In the genomic region with DNA sequence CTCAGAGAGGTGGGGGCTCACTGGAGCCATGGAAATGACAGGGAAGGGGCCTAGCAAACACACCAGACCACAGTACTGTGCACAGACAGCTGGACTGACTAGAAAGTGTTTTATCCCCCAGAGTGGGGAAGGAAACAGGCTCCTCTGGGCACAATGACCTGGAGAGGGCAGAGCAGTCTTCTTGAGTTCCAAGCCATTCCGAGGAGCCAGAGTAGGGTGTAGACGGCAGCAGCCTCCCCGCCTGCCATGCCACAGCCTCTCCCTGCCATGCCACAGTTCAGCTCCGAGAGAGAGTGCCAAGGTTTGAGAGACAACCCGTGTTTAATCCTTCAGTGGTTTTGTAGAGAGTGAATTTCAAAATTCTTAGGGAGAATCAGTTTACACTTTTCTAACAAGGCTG, we compare ENCODE assay signal across 2 cellular contexts.
TF ChIP-seq lines count a peak whose summit lies in the region.

No MANE protein-coding gene starts in this region.

TF ChIP-seq in SK-N-SH treated with all-trans-retinoic acid at 6 μM for 48 hours, 23 proteins besides CTCF, POLR2A, EP300 and RAD21 (continued from another document):
- TF ChIP-seq, protein P1, sequence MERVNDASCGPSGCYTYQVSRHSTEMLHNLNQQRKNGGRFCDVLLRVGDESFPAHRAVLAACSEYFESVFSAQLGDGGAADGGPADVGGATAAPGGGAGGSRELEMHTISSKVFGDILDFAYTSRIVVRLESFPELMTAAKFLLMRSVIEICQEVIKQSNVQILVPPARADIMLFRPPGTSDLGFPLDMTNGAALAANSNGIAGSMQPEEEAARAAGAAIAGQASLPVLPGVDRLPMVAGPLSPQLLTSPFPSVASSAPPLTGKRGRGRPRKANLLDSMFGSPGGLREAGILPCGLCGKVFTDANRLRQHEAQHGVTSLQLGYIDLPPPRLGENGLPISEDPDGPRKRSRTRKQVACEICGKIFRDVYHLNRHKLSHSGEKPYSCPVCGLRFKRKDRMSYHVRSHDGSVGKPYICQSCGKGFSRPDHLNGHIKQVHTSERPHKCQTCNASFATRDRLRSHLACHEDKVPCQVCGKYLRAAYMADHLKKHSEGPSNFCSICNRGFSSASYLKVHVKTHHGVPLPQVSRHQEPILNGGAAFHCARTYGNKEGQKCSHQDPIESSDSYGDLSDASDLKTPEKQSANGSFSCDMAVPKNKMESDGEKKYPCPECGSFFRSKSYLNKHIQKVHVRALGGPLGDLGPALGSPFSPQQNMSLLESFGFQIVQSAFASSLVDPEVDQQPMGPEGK (CRISPR knock-in tag; IDR thresholded peaks at IDR 0.05; ENCODE audit: borderline replicate concordance) = no peak
- TF ChIP-seq, protein P2, sequence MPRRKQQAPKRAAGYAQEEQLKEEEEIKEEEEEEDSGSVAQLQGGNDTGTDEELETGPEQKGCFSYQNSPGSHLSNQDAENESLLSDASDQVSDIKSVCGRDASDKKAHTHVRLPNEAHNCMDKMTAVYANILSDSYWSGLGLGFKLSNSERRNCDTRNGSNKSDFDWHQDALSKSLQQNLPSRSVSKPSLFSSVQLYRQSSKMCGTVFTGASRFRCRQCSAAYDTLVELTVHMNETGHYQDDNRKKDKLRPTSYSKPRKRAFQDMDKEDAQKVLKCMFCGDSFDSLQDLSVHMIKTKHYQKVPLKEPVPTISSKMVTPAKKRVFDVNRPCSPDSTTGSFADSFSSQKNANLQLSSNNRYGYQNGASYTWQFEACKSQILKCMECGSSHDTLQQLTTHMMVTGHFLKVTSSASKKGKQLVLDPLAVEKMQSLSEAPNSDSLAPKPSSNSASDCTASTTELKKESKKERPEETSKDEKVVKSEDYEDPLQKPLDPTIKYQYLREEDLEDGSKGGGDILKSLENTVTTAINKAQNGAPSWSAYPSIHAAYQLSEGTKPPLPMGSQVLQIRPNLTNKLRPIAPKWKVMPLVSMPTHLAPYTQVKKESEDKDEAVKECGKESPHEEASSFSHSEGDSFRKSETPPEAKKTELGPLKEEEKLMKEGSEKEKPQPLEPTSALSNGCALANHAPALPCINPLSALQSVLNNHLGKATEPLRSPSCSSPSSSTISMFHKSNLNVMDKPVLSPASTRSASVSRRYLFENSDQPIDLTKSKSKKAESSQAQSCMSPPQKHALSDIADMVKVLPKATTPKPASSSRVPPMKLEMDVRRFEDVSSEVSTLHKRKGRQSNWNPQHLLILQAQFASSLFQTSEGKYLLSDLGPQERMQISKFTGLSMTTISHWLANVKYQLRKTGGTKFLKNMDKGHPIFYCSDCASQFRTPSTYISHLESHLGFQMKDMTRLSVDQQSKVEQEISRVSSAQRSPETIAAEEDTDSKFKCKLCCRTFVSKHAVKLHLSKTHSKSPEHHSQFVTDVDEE (CRISPR knock-in tag; IDR thresholded peaks at IDR 0.05) = no peak
- TF ChIP-seq CSDC2 (CRISPR knock-in tag; IDR thresholded peaks at IDR 0.05) (no peak), ZFP30 (CRISPR knock-in tag; IDR thresholded peaks at IDR 0.05) (no peak), OSR1 (CRISPR knock-in tag; IDR thresholded peaks at IDR 0.05) (no peak), SNAI2 (CRISPR knock-in tag; IDR thresholded peaks at IDR 0.05) (no peak), ZNF565 (CRISPR knock-in tag; conservative IDR thresholded peaks at IDR 0.05; ENCODE audit: low read depth) (no peak), ESRRG (CRISPR knock-in tag; IDR thresholded peaks at IDR 0.05) (no peak)
- TF ChIP-seq, protein P3, sequence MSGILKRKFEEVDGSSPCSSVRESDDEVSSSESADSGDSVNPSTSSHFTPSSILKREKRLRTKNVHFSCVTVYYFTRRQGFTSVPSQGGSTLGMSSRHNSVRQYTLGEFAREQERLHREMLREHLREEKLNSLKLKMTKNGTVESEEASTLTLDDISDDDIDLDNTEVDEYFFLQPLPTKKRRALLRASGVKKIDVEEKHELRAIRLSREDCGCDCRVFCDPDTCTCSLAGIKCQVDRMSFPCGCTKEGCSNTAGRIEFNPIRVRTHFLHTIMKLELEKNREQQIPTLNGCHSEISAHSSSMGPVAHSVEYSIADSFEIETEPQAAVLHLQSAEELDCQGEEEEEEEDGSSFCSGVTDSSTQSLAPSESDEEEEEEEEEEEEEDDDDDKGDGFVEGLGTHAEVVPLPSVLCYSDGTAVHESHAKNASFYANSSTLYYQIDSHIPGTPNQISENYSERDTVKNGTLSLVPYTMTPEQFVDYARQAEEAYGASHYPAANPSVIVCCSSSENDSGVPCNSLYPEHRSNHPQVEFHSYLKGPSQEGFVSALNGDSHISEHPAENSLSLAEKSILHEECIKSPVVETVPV (CRISPR knock-in tag; IDR thresholded peaks at IDR 0.05) = no peak
- TF ChIP-seq, protein P4, sequence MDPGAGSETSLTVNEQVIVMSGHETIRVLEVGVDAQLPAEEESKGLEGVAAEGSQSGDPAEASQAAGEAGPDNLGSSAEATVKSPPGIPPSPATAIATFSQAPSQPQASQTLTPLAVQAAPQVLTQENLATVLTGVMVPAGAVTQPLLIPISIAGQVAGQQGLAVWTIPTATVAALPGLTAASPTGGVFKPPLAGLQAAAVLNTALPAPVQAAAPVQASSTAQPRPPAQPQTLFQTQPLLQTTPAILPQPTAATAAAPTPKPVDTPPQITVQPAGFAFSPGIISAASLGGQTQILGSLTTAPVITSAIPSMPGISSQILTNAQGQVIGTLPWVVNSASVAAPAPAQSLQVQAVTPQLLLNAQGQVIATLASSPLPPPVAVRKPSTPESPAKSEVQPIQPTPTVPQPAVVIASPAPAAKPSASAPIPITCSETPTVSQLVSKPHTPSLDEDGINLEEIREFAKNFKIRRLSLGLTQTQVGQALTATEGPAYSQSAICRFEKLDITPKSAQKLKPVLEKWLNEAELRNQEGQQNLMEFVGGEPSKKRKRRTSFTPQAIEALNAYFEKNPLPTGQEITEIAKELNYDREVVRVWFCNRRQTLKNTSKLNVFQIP (CRISPR knock-in tag; IDR thresholded peaks at IDR 0.05; ENCODE audit: borderline replicate concordance, low read depth) = no peak

TF ChIP-seq in SK-N-SH, 30 proteins besides CTCF, POLR2A, EP300 and RAD21 (continued from another document):
- TF ChIP-seq SIN3A (IDR thresholded peaks at IDR 0.05; ENCODE audit: borderline replicate concordance, low read depth, low read length) (no peak), GATA2 (CRISPR knock-in tag; IDR thresholded peaks at IDR 0.05) (no peak), MXI1 (IDR thresholded peaks at IDR 0.05; ENCODE audit: low read depth, low read length) (no peak), GABPA (IDR thresholded peaks at IDR 0.05; ENCODE audit: low read depth) (no peak), SMC3 (IDR thresholded peaks at IDR 0.05; ENCODE audit: low read depth, low read length) (no peak), RXRA (IDR thresholded peaks at IDR 0.05; ENCODE audit: borderline replicate concordance, low read depth) (no peak)
- TF ChIP-seq, protein P5, sequence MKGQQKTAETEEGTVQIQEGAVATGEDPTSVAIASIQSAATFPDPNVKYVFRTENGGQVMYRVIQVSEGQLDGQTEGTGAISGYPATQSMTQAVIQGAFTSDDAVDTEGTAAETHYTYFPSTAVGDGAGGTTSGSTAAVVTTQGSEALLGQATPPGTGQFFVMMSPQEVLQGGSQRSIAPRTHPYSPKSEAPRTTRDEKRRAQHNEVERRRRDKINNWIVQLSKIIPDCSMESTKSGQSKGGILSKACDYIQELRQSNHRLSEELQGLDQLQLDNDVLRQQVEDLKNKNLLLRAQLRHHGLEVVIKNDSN (IDR thresholded peaks at IDR 0.05; ENCODE audit: borderline replicate concordance, low read depth) = no peak
- TF ChIP-seq, protein P6, sequence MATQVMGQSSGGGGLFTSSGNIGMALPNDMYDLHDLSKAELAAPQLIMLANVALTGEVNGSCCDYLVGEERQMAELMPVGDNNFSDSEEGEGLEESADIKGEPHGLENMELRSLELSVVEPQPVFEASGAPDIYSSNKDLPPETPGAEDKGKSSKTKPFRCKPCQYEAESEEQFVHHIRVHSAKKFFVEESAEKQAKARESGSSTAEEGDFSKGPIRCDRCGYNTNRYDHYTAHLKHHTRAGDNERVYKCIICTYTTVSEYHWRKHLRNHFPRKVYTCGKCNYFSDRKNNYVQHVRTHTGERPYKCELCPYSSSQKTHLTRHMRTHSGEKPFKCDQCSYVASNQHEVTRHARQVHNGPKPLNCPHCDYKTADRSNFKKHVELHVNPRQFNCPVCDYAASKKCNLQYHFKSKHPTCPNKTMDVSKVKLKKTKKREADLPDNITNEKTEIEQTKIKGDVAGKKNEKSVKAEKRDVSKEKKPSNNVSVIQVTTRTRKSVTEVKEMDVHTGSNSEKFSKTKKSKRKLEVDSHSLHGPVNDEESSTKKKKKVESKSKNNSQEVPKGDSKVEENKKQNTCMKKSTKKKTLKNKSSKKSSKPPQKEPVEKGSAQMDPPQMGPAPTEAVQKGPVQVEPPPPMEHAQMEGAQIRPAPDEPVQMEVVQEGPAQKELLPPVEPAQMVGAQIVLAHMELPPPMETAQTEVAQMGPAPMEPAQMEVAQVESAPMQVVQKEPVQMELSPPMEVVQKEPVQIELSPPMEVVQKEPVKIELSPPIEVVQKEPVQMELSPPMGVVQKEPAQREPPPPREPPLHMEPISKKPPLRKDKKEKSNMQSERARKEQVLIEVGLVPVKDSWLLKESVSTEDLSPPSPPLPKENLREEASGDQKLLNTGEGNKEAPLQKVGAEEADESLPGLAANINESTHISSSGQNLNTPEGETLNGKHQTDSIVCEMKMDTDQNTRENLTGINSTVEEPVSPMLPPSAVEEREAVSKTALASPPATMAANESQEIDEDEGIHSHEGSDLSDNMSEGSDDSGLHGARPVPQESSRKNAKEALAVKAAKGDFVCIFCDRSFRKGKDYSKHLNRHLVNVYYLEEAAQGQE (IDR thresholded peaks at IDR 0.05; ENCODE audit: low read depth, low read length) = no peak
- TF ChIP-seq, protein P7, sequence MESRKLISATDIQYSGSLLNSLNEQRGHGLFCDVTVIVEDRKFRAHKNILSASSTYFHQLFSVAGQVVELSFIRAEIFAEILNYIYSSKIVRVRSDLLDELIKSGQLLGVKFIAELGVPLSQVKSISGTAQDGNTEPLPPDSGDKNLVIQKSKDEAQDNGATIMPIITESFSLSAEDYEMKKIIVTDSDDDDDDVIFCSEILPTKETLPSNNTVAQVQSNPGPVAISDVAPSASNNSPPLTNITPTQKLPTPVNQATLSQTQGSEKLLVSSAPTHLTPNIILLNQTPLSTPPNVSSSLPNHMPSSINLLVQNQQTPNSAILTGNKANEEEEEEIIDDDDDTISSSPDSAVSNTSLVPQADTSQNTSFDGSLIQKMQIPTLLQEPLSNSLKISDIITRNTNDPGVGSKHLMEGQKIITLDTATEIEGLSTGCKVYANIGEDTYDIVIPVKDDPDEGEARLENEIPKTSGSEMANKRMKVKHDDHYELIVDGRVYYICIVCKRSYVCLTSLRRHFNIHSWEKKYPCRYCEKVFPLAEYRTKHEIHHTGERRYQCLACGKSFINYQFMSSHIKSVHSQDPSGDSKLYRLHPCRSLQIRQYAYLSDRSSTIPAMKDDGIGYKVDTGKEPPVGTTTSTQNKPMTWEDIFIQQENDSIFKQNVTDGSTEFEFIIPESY (IDR thresholded peaks at IDR 0.05; ENCODE audit: borderline replicate concordance, low read depth) = no peak
TF ChIP-seq in SK-N-SH: peak in this region for 0.
